1 cellular context compared by ENCODE assay signal in genomic region chr7:117220836-117221235, GRCh38.
TF ChIP-seq lines count a peak whose summit lies in the region.

No MANE protein-coding gene starts in this region.

TF ChIP-seq in HEK293, 187 proteins besides CTCF, POLR2A, EP300 and RAD21 (continued from another document):
- TF ChIP-seq ZNF692 (tag by site-specific recombination; IDR thresholded peaks at IDR 0.05) (no peak), SCRT2 (tag by site-specific recombination; IDR thresholded peaks at IDR 0.05) (no peak), BCL11A (tag by site-specific recombination; IDR thresholded peaks at IDR 0.05; ENCODE audit: low read depth) (no peak), ZNF239 (tag by site-specific recombination; IDR thresholded peaks at IDR 0.05) (no peak)
